In genomic region chr4:48779095-48779997, GRCh38 we compare ENCODE assay signal across 8 cellular contexts. TPM values are rescaled to one million over a fixed set of nuclear protein-coding genes. Genes with fewer than 3 reads are reported as not detected.
DNase-seq lines count a peak whose midpoint lies in the region; ATAC-seq, FAIRE-seq and TF ChIP-seq lines count a peak whose summit lies in the region.

No MANE protein-coding gene starts in this region.

- no peaks in the 10 kb centered on the region for H3K9me1 ChIP-seq in endothelial cell of umbilical vein (replicated peaks; ENCODE audit: control insufficient read depth, extremely low read depth, insufficient read depth, low read length)

- H3K36me3 ChIP-seq in A673 (ENCODE audit: insufficient read depth, low read length, poor library complexity, severe bottlenecking) (no peaks in the 10 kb centered on the region), endothelial cell of umbilical vein (ENCODE audit: control insufficient read depth in 2 of 2, extremely low read depth in 1 of 2, insufficient read depth in 2 of 2, low read length in 2 of 2) (no peaks in the 10 kb centered on the region)

- no TSS peak for BruUV-seq in A673 (replicated peaks; lab: Mats Ljungman, UMichigan)
- no TSS peak for BruUV-seq in endothelial cell of umbilical vein (replicated peaks; lab: Mats Ljungman, UMichigan)

- ATAC-seq in GM18499 (IDR thresholded peaks at IDR 0.05; ENCODE audit: insufficient read depth, unreplicated experiment) (peak; percentile 12), HG02885 (IDR thresholded peaks at IDR 0.05; ENCODE audit: poor library complexity, unreplicated experiment) (peak; percentile 35)

- peak overlapping the region; percentile 82 for H2AFZ ChIP-seq in endothelial cell of umbilical vein (ENCODE audit: low read depth, low read length)

- dilution Hi-C loops in endothelial cell of umbilical vein (cut with MboI; ENCODE audit: extremely low pct_ligation_motif_present, low sequenced_read_pairs), result no loop called here

- H3K4me2 ChIP-seq in endothelial cell of umbilical vein (ENCODE audit: insufficient read depth, low read length), result peak overlapping the region; percentile 90

- peak overlapping the region; percentile 98 for H3K9ac ChIP-seq in endothelial cell of umbilical vein (replicated peaks; ENCODE audit: extremely low read depth, insufficient read depth, low read length)

- peak overlapping the region; percentile 96 for H3K4me3 ChIP-seq in A673 (ENCODE audit: low read depth, low read length, poor library complexity, severe bottlenecking)
- peak overlapping the region; percentile 90 to 95 (median 94) for H3K4me3 ChIP-seq in endothelial cell of umbilical vein (replicated peaks in 1 of 3; ENCODE audit: insufficient read depth in 1 of 3, low read depth in 1 of 3, low read length in 3 of 3)

- CTCF ChIA-PET in A673 (lab: Charles Lee) (interaction anchor here (0.7 kb wide), 1 partner anchor 18 kb away, joined by 6 read pairs; no protein-coding TSS in a partner anchor), endothelial cell of umbilical vein (lab: Charles Lee) (interaction anchor here (0.7 to 3.7 kb wide), 7 partner anchors 27 to 201 kb away, joined by 3 to 41 read pairs (median 4); no protein-coding TSS in a partner anchor)

- H3K27ac ChIP-seq in A673 (ENCODE audit: low read depth, low read length, poor library complexity, severe bottlenecking) (peak overlapping the region; percentile 93), endothelial cell of umbilical vein (ENCODE audit: insufficient read depth, low read depth, low read length) (peak overlapping the region; percentile 92)

- FAIRE-seq in endothelial cell of umbilical vein (lab: Jason Lieb, UNC), result no peak

- H3K27me3 ChIP-seq in A673 (replicated peaks; ENCODE audit: insufficient read depth, low read depth, low read length, poor library complexity) (no peaks in the 10 kb centered on the region), endothelial cell of umbilical vein (ENCODE audit: control insufficient read depth in 2 of 2, insufficient read depth in 2 of 2, low read length in 2 of 2) (no peaks in the 10 kb centered on the region)

- intact Hi-C loops in A673 (cut with micrococcal nuclease; ENCODE audit: unreplicated experiment) (loop anchor here (2.0 to 10.0 kb wide), 2 partner anchors 183 to 185 kb away; no protein-coding TSS in a partner anchor), endothelial cell of umbilical vein (cut with micrococcal nuclease) (loop anchor here (5.0 to 10.0 kb wide), 2 partner anchors 55 to 187 kb away; no protein-coding TSS in a partner anchor)

- peak; percentile 79 for DNase-seq in A673 (ENCODE audit: low spot score)
- DNase-seq in NCI-H226, result peak; percentile 36
- peak; percentile 81 for DNase-seq in activated CD8-positive, alpha-beta memory T cell treated with anti-CD3 and anti-CD28 coated beads, Interleukin-2, amount 50 U/mL, for 48 hours
- DNase-seq in endothelial cell of umbilical vein (ENCODE audit: low read depth, low spot score), result peak; percentile 69
- DNase-seq in middle frontal gyrus (ENCODE audit: extremely low spot score, low spot score), result peak; percentile 52
- peak; percentile 48 for DNase-seq in stimulated activated CD8-positive, alpha-beta memory T cell treated with anti-CD3 and anti-CD28 coated beads, Interleukin-2, amount 100 ng/mL, for 48 hours (ENCODE audit: low read depth in 2 of 2)

- H4K20me1 ChIP-seq in endothelial cell of umbilical vein (replicated peaks; ENCODE audit: control insufficient read depth, extremely low read depth, insufficient read depth, low read length), result no peaks in the 10 kb centered on the region

- 0 out of 2 replicates have a peak, but pooled peaks have one; percentile 9 for TF ChIP-seq CTCF in A673 (conservative IDR thresholded peaks at IDR 0.05; ENCODE audit: low read depth, low read length)
- no peak for TF ChIP-seq CTCF in endothelial cell of umbilical vein (IDR thresholded peaks at IDR 0.05; ENCODE audit: extremely low read depth in 1 of 2, insufficient read depth in 1 of 2, low read depth in 1 of 2, low read length in 2 of 2)

- peak; percentile 61 for TF ChIP-seq POLR2A in endothelial cell of umbilical vein (IDR thresholded peaks at IDR 0.05; ENCODE audit: low read depth, low read length)

- H3K9me3 ChIP-seq in A673 (ENCODE audit: low read depth, low read length, poor library complexity, severe bottlenecking) (no peaks in the 10 kb centered on the region), endothelial cell of umbilical vein (replicated peaks; ENCODE audit: control insufficient read depth, insufficient read depth, low read length) (no peaks in the 10 kb centered on the region)

- H3K79me2 ChIP-seq in endothelial cell of umbilical vein (ENCODE audit: control insufficient read depth, insufficient read depth, low read length), result peaks cover 49% of the 10 kb centered on the region

- POLR2A ChIA-PET in A673 (lab: Charles Lee; ENCODE audit: low non-redundant PET), result no interaction called here
- POLR2A ChIA-PET in endothelial cell of umbilical vein (lab: Charles Lee), result interaction anchor here (0.7 to 1.4 kb wide), 3 partner anchors 27 to 126 kb away, joined by 3 to 10 read pairs (median 3); no protein-coding TSS in a partner anchor

- H3K4me1 ChIP-seq in A673 (ENCODE audit: insufficient read depth, low read length, poor library complexity, severe bottlenecking), result peaks cover 27% of the 10 kb centered on the region
- peaks cover 26% of the 10 kb centered on the region for H3K4me1 ChIP-seq in endothelial cell of umbilical vein (ENCODE audit: control insufficient read depth, extremely low read depth, insufficient read depth, low read length)

TF ChIP-seq in endothelial cell of umbilical vein, 7 proteins besides CTCF, POLR2A, EP300 and RAD21:
- TF ChIP-seq POLR2AphosphoS5 (IDR thresholded peaks at IDR 0.05; ENCODE audit: insufficient read depth, low read depth, low read length) (peak; percentile 37), GATA2 (IDR thresholded peaks at IDR 0.05; ENCODE audit: insufficient read depth, insufficient read length, low read depth, low read length) (no peak), FOS (IDR thresholded peaks at IDR 0.05; ENCODE audit: borderline replicate concordance, insufficient read depth, low read length) (no peak), MAX (IDR thresholded peaks at IDR 0.05; ENCODE audit: insufficient read depth, insufficient read length) (no peak), JUN (IDR thresholded peaks at IDR 0.05; ENCODE audit: borderline replicate concordance, insufficient read depth, insufficient read length, low read depth) (no peak), MYC (IDR thresholded peaks at IDR 0.05; ENCODE audit: low read depth, low read length) (no peak), EZH2 (IDR thresholded peaks at IDR 0.05; ENCODE audit: borderline replicate concordance, low read depth, low read length, severe bottlenecking) (no peak)
TF ChIP-seq in endothelial cell of umbilical vein: peak in this region for 1.

RNA-seq across cellular contexts. Expression of gene FRYL, which starts 0.7 kb away (rescaled TPM):
- 43.1 and 47.6 TPM in 2 replicates for total RNA-seq in A673 (2021)
- total RNA-seq in endothelial cell of umbilical vein, result 79.8 and 84.9 TPM in 2 replicates
- polyA plus RNA-seq in endothelial cell of umbilical vein, result 12.5 and 17.0 TPM in 2 replicates
- 13.5 and 15.9 TPM in 2 replicates for polyA plus RNA-seq in endothelial cell of umbilical vein (2011; cell fraction: cytosol; rRNA removed)
- polyA plus RNA-seq in endothelial cell of umbilical vein (2011; cell fraction: nucleus; rRNA removed), result 107 and 117 TPM in 2 replicates
- polyA plus RNA-seq in endothelial cell of umbilical vein (2012), result 24.2 and 32.3 TPM in 2 replicates
- 168 TPM in 2 replicates for polyA minus RNA-seq in endothelial cell of umbilical vein
- polyA minus RNA-seq in endothelial cell of umbilical vein (2011; cell fraction: cytosol; rRNA and poly(A)+ RNA removed), result 17.4 TPM
- 404 and 559 TPM in 2 replicates for polyA minus RNA-seq in endothelial cell of umbilical vein (2011; cell fraction: nucleus; rRNA and poly(A)+ RNA removed)

RNA-seq across cellular contexts. Expression of gene OCIAD1, which starts 51.5 kb away (rescaled TPM):
- total RNA-seq in A673 (2021) (138 and 143 TPM in 2 replicates), endothelial cell of umbilical vein (99.9 and 101 TPM in 2 replicates)
- 54.7 and 81.7 TPM in 2 replicates for polyA plus RNA-seq in endothelial cell of umbilical vein
- 98.7 and 103 TPM in 2 replicates for polyA plus RNA-seq in endothelial cell of umbilical vein (2011; cell fraction: cytosol; rRNA removed)
- polyA plus RNA-seq in endothelial cell of umbilical vein (2011; cell fraction: nucleus; rRNA removed), result 66.1 and 79.2 TPM in 2 replicates
- polyA plus RNA-seq in endothelial cell of umbilical vein (2012), result 95.8 and 118 TPM in 2 replicates
- 57.2 and 58.1 TPM in 2 replicates for polyA minus RNA-seq in endothelial cell of umbilical vein
- 22.2 TPM for polyA minus RNA-seq in endothelial cell of umbilical vein (2011; cell fraction: cytosol; rRNA and poly(A)+ RNA removed)
- polyA minus RNA-seq in endothelial cell of umbilical vein (2011; cell fraction: nucleus; rRNA and poly(A)+ RNA removed), result 57.8 and 75.6 TPM in 2 replicates

Comparison
In these comparisons a context has a peak if more than half of its experiments do, and no peak if none do; other contexts are left out.
1. Peak in every context shown above with its lines: DNase-seq, ATAC-seq, H3K4me3 ChIP-seq and H3K27ac ChIP-seq.